ENCODE assay signal across 1 cellular context in genomic region chr3:72123908-72124441, GRCh38.
TF ChIP-seq lines count a peak whose summit lies in the region.

No MANE protein-coding gene starts in this region.

TF ChIP-seq in HEK293, 187 proteins besides CTCF, POLR2A, EP300 and RAD21 (continued from another document and continues in another):
- TF ChIP-seq OVOL3 (tag by site-specific recombination; IDR thresholded peaks at IDR 0.05) (peak; percentile 61; the same call in 1 of the 2 replicates), ZNF555 (tag by site-specific recombination; conservative IDR thresholded peaks at IDR 0.05) (no peak), ZNF223 (tag by site-specific recombination; IDR thresholded peaks at IDR 0.05) (no peak), SP2 (tag by site-specific recombination; IDR thresholded peaks at IDR 0.05) (peak; percentile 33; the same call in 1 of the 2 replicates), ZNF423 (tag by site-specific recombination; IDR thresholded peaks at IDR 0.05) (no peak), TSHZ1 (tag by site-specific recombination; IDR thresholded peaks at IDR 0.05; ENCODE audit: borderline replicate concordance) (peak; percentile 99), IKZF3 (tag by site-specific recombination; IDR thresholded peaks at IDR 0.05) (peak; percentile 98), ZNF280C (tag by site-specific recombination; IDR thresholded peaks at IDR 0.05) (no peak), ZNF155 (tag by site-specific recombination; IDR thresholded peaks at IDR 0.05) (no peak), ZNF654 (tag by site-specific recombination; IDR thresholded peaks at IDR 0.05; ENCODE audit: low read depth) (no peak; the same call in 1 of the 2 replicates), ZNF10 (tag by site-specific recombination; IDR thresholded peaks at IDR 0.05) (no peak), ZSCAN5A (tag by site-specific recombination; IDR thresholded peaks at IDR 0.05) (no peak), ZNF701 (tag by site-specific recombination; IDR thresholded peaks at IDR 0.05) (no peak), ZNF2 (tag by site-specific recombination; IDR thresholded peaks at IDR 0.05) (peak; percentile 70; the same call in 1 of the 2 replicates), ZNF132 (tag by site-specific recombination; IDR thresholded peaks at IDR 0.05; ENCODE audit: borderline replicate concordance) (no peak), ELK4 (IDR thresholded peaks at IDR 0.05; ENCODE audit: borderline replicate concordance, low read depth, low read length) (no peak), ZNF175 (tag by site-specific recombination; IDR thresholded peaks at IDR 0.05) (no peak), ZBTB7A (tag by site-specific recombination; IDR thresholded peaks at IDR 0.05; ENCODE audit: low read depth) (no peak), GLIS1 (tag by site-specific recombination; IDR thresholded peaks at IDR 0.05) (peak; percentile 86), ZNF274 (IDR thresholded peaks at IDR 0.05; ENCODE audit: low read length) (no peak), ZNF274 (tag by site-specific recombination; IDR thresholded peaks at IDR 0.05; ENCODE audit: borderline replicate concordance) (no peak), ZNF184 (tag by site-specific recombination; IDR thresholded peaks at IDR 0.05) (0 out of 2 replicates have a peak, but pooled peaks have one; percentile 56), ZNF513 (tag by site-specific recombination; IDR thresholded peaks at IDR 0.05) (no peak; the same call in 1 of the 2 replicates), MYNN (tag by site-specific recombination; IDR thresholded peaks at IDR 0.05; ENCODE audit: borderline replicate concordance) (no peak), ZNF600 (tag by site-specific recombination; IDR thresholded peaks at IDR 0.05) (peak; percentile 84), SALL2 (tag by site-specific recombination; IDR thresholded peaks at IDR 0.05; ENCODE audit: borderline replicate concordance) (no peak), GFI1B (tag by site-specific recombination; IDR thresholded peaks at IDR 0.05) (peak; percentile 84), GLI4 (tag by site-specific recombination; IDR thresholded peaks at IDR 0.05) (no peak), ZNF16 (tag by site-specific recombination; IDR thresholded peaks at IDR 0.05; ENCODE audit: low read depth) (no peak), GLI2 (tag by site-specific recombination; IDR thresholded peaks at IDR 0.05; ENCODE audit: borderline replicate concordance, low read depth) (peak; percentile 84; the same call in 1 of the 2 replicates), ZEB2 (tag by site-specific recombination; IDR thresholded peaks at IDR 0.05) (peak; percentile 77), ZNF211 (tag by site-specific recombination; IDR thresholded peaks at IDR 0.05; ENCODE audit: low read depth) (no peak), HOXD13 (CRISPR knock-in tag; IDR thresholded peaks at IDR 0.05; ENCODE audit: borderline replicate concordance) (no peak), ZNF23 (tag by site-specific recombination; IDR thresholded peaks at IDR 0.05; ENCODE audit: borderline replicate concordance) (no peak), ZNF624 (tag by site-specific recombination; IDR thresholded peaks at IDR 0.05) (no peak), ZNF623 (tag by site-specific recombination; IDR thresholded peaks at IDR 0.05) (no peak), ZXDB (tag by site-specific recombination; IDR thresholded peaks at IDR 0.05) (peak; percentile 95), ZNF558 (tag by site-specific recombination; IDR thresholded peaks at IDR 0.05) (peak; percentile 85), ZSCAN16 (tag by site-specific recombination; IDR thresholded peaks at IDR 0.05) (no peak), ZNF112 (tag by site-specific recombination; IDR thresholded peaks at IDR 0.05) (no peak), TCF7L2 (IDR thresholded peaks at IDR 0.05; ENCODE audit: borderline replicate concordance, low read depth, low read length) (peak; percentile 70), ZNF837 (tag by site-specific recombination; IDR thresholded peaks at IDR 0.05) (no peak), SETDB1 (IDR thresholded peaks at IDR 0.05; ENCODE audit: insufficient read length, low read length) (no peak), ZNF214 (tag by site-specific recombination; IDR thresholded peaks at IDR 0.05; ENCODE audit: borderline replicate concordance) (no peak), ZNF560 (tag by site-specific recombination; IDR thresholded peaks at IDR 0.05; ENCODE audit: borderline replicate concordance) (no peak), ZNF37A (tag by site-specific recombination; IDR thresholded peaks at IDR 0.05) (no peak), ZNF239 (tag by site-specific recombination; IDR thresholded peaks at IDR 0.05) (no peak), ZNF785 (tag by site-specific recombination; IDR thresholded peaks at IDR 0.05) (no peak), HOXA7 (CRISPR knock-in tag; IDR thresholded peaks at IDR 0.05; ENCODE audit: borderline replicate concordance) (no peak), YY2 (tag by site-specific recombination; IDR thresholded peaks at IDR 0.05) (no peak), ZNF248 (tag by site-specific recombination; IDR thresholded peaks at IDR 0.05) (no peak), ZNF449 (tag by site-specific recombination; IDR thresholded peaks at IDR 0.05) (no peak), ZNF292 (tag by site-specific recombination; IDR thresholded peaks at IDR 0.05; ENCODE audit: borderline replicate concordance, low read depth) (no peak), ZNF580 (tag by site-specific recombination; IDR thresholded peaks at IDR 0.05) (0 out of 2 replicates have a peak, but pooled peaks have one; percentile 32), ZNF18 (tag by site-specific recombination; IDR thresholded peaks at IDR 0.05) (peak; percentile 47), ZNF426 (tag by site-specific recombination; IDR thresholded peaks at IDR 0.05) (no peak)
